ENCODE assay signal across 18 cellular contexts in genomic region chr2:197425550-197425949, GRCh38. TPM values are rescaled to one million over a fixed set of nuclear protein-coding genes. Genes with fewer than 3 reads are reported as not detected.
DNase-seq lines count a peak whose midpoint lies in the region; ATAC-seq, FAIRE-seq and TF ChIP-seq lines count a peak whose summit lies in the region.
"Had no signal": no experiment of that assay in that cellular context is flagged by ENCODE, and none has a peak within 500 bp of the region (broad histone marks: within the 10 kb centered on the region; RNA-seq: fewer than 3 reads in every experiment).

No MANE protein-coding gene starts in this region.

- peaks cover 15 to 53% of the 10 kb centered on the region in 2 experiments for H3K36me3 ChIP-seq in HepG2 (replicated peaks in 1 of 2; ENCODE audit: control insufficient read depth in 1 of 2, insufficient read depth in 2 of 2, low read length in 2 of 2)
- peaks cover 11% of the 10 kb centered on the region for H3K36me3 ChIP-seq in H7 (replicated peaks; ENCODE audit: control insufficient read depth, insufficient read depth, low read length)

- H3K4me2 ChIP-seq in HepG2 (ENCODE audit: low read depth, low read length), result no peak overlapping the region

- H3K4me1 Mint-ChIP-seq in activated T-helper 1 cell treated with anti-CD3 and anti-CD28 coated beads, Interleukin-12 subunit alpha, Interleukin-12 subunit beta, Interleukin-2, Interleukin-4 antibody, amounts not matched to agents 30 ng/mL and 10 ng/mL and 1 ng/mL, durations not matched to agents 14 hours and 24 hours and 36 hours (ENCODE audit: low read depth), result peaks cover 64% of the 10 kb centered on the region

- no TSS peak for BruUV-seq in HepG2 (replicated peaks; lab: Mats Ljungman, UMichigan)

- POLR2A ChIA-PET in HepG2 (lab: Yijun Ruan, JAX), result no interaction called here

- H3K27me3 ChIP-seq in HepG2 (ENCODE audit: control insufficient read depth in 1 of 2, insufficient read depth in 2 of 2, low read length in 2 of 2) (no peaks in the 10 kb centered on the region), H7 (ENCODE audit: control insufficient read depth, insufficient read depth, low read length) (no peaks in the 10 kb centered on the region)
- H3K27me3 ChIP-seq: esophagus squamous epithelium, heart left ventricle had no signal

- TF ChIP-seq POLR2A in HepG2 (IDR thresholded peaks at IDR 0.05; ENCODE audit: insufficient read depth in 1 of 2, low read depth in 2 of 2, low read length in 2 of 2), result no peak

- intact Hi-C loops in left ventricle myocardium superior (cut with micrococcal nuclease), result no loop called here
- intact Hi-C loops in Right ventricle myocardium inferior (cut with DNase I), result no loop called here
- intact Hi-C loops in activated T-helper 1 cell treated with anti-CD3 and anti-CD28 coated beads, Interleukin-12 subunit alpha, Interleukin-12 subunit beta, Interleukin-2, Interleukin-4 antibody, amounts not matched to agents 30 ng/mL and 10 ng/mL and 1 ng/mL, durations not matched to agents 14 hours and 24 hours and 36 hours (cut with micrococcal nuclease), result no loop called here
- intact Hi-C loops in HepG2 (cut with micrococcal nuclease; ENCODE audit: unreplicated experiment), result no loop called here

- FAIRE-seq in HepG2 (lab: Jason Lieb, UNC), result no peak
- FAIRE-seq: astrocyte, H54, islet of Langerhans had no signal

- H3K4me3 ChIP-seq in HepG2 (replicated peaks in 1 of 3; ENCODE audit: insufficient read depth in 1 of 3, low read depth in 2 of 3, low read length in 3 of 3), result no peak overlapping the region
- H3K4me3 ChIP-seq in H7 (ENCODE audit: insufficient read depth, low read depth, low read length), result no peak overlapping the region
- H3K4me3 ChIP-seq: heart left ventricle had no signal

- H4K20me1 ChIP-seq in HepG2 (ENCODE audit: insufficient read depth, low read length), result peaks cover 96% of the 10 kb centered on the region

- no peak overlapping the region for H3K4me3 Mint-ChIP-seq in activated T-helper 1 cell treated with anti-CD3 and anti-CD28 coated beads, Interleukin-12 subunit alpha, Interleukin-12 subunit beta, Interleukin-2, Interleukin-4 antibody, amounts not matched to agents 30 ng/mL and 10 ng/mL and 1 ng/mL, durations not matched to agents 14 hours and 24 hours and 36 hours
- H3K4me3 Mint-ChIP-seq: activated CD4-positive, alpha-beta T cell treated with anti-CD3 and anti-CD28 coated beads, Interleukin-2, amount 10 ng/mL, durations not matched to agents 7 days and 5 days had no signal

- no peaks in the 10 kb centered on the region for H3K9me3 Mint-ChIP-seq in activated T-helper 1 cell treated with anti-CD3 and anti-CD28 coated beads, Interleukin-12 subunit alpha, Interleukin-12 subunit beta, Interleukin-2, Interleukin-4 antibody, amounts not matched to agents 30 ng/mL and 10 ng/mL and 1 ng/mL, durations not matched to agents 14 hours and 24 hours and 36 hours
- H3K9me3 Mint-ChIP-seq: activated CD4-positive, alpha-beta T cell treated with anti-CD3 and anti-CD28 coated beads, Interleukin-2, amount 10 ng/mL, durations not matched to agents 7 days and 5 days had no signal

- DNase-seq in left ventricle myocardium superior, result no peak
- DNase-seq in Right ventricle myocardium inferior (ENCODE audit: missing footprints), result no peak
- DNase-seq in activated T-helper 1 cell treated with anti-CD3 and anti-CD28 coated beads, Interleukin-12 subunit alpha, Interleukin-12 subunit beta, Interleukin-2, Interleukin-4 antibody, amounts not matched to agents 30 ng/mL and 10 ng/mL and 1 ng/mL, durations not matched to agents 14 hours and 24 hours and 36 hours (ENCODE audit: low spot score), result no peak
- no peak for DNase-seq in HepG2 (ENCODE audit: low spot score)
- DNase-seq in H7, result no peak
- DNase-seq: activated CD4-positive, alpha-beta T cell treated with anti-CD3 and anti-CD28 coated beads, Interleukin-2, amount 10 ng/mL, durations not matched to agents 7 days and 5 days; esophagus squamous epithelium; heart left ventricle; mesendoderm; NCI-H2029 treated with DMSO at 0.1 percent for 48 hours; NCI-H510A treated with DMSO at 0.1 percent for 48 hours; SHP77; T1000 had no signal

- H2AFZ ChIP-seq in HepG2 (ENCODE audit: low read length), result no peak overlapping the region

- H3K9me3 ChIP-seq in HepG2 (ENCODE audit: low read length), result no peaks in the 10 kb centered on the region
- H3K9me3 ChIP-seq: esophagus squamous epithelium, heart left ventricle had no signal

- no peaks in the 10 kb centered on the region for H3K27me3 Mint-ChIP-seq in activated T-helper 1 cell treated with anti-CD3 and anti-CD28 coated beads, Interleukin-12 subunit alpha, Interleukin-12 subunit beta, Interleukin-2, Interleukin-4 antibody, amounts not matched to agents 30 ng/mL and 10 ng/mL and 1 ng/mL, durations not matched to agents 14 hours and 24 hours and 36 hours (ENCODE audit: insufficient read depth)
- H3K27me3 Mint-ChIP-seq: activated CD4-positive, alpha-beta T cell treated with anti-CD3 and anti-CD28 coated beads, Interleukin-2, amount 10 ng/mL, durations not matched to agents 7 days and 5 days had no signal

- ATAC-seq in left ventricle myocardium superior, result peak; percentile 10
- ATAC-seq in Right ventricle myocardium inferior, result no peak
- peak; percentile 17; the same call in 1 of the 3 replicates for ATAC-seq in HepG2
- no peak for ATAC-seq in HG02571 (IDR thresholded peaks at IDR 0.05; ENCODE audit: unreplicated experiment)
- no peak for ATAC-seq in HG03439 (IDR thresholded peaks at IDR 0.05; ENCODE audit: unreplicated experiment)

- CTCF ChIA-PET in HepG2 (lab: Yijun Ruan, JAX; ENCODE audit: low intra/inter-chr PET ratio, low total read pairs), result no interaction called here

- peaks cover 52% of the 10 kb centered on the region for H3K4me1 ChIP-seq in HepG2 (ENCODE audit: insufficient read depth, low read length)

- WGBS in HepG2 (ENCODE audit: low lambda C conversion rate), result 94% methylated on average over 7 of the region's 7 CpGs

- peak overlapping the region; percentile 55 for H3K27ac Mint-ChIP-seq in activated T-helper 1 cell treated with anti-CD3 and anti-CD28 coated beads, Interleukin-12 subunit alpha, Interleukin-12 subunit beta, Interleukin-2, Interleukin-4 antibody, amounts not matched to agents 30 ng/mL and 10 ng/mL and 1 ng/mL, durations not matched to agents 14 hours and 24 hours and 36 hours
- H3K27ac Mint-ChIP-seq: activated CD4-positive, alpha-beta T cell treated with anti-CD3 and anti-CD28 coated beads, Interleukin-2, amount 10 ng/mL, durations not matched to agents 7 days and 5 days had no signal

- no peak for TF ChIP-seq CTCF in HepG2 (CRISPR knock-in tag; IDR thresholded peaks at IDR 0.05)

- peaks cover 22% of the 10 kb centered on the region for H3K36me3 Mint-ChIP-seq in activated T-helper 1 cell treated with anti-CD3 and anti-CD28 coated beads, Interleukin-12 subunit alpha, Interleukin-12 subunit beta, Interleukin-2, Interleukin-4 antibody, amounts not matched to agents 30 ng/mL and 10 ng/mL and 1 ng/mL, durations not matched to agents 14 hours and 24 hours and 36 hours (ENCODE audit: low read depth)

- H3K9ac ChIP-seq in HepG2 (ENCODE audit: insufficient read depth, low read depth, low read length), result no peak overlapping the region

- TF ChIP-seq RAD21 in HepG2 (CRISPR knock-in tag; IDR thresholded peaks at IDR 0.05), result no peak

- TF ChIP-seq EP300 in HepG2 (IDR thresholded peaks at IDR 0.05; ENCODE audit: low read depth in 2 of 2, low read length in 2 of 2), result no peak
- TF ChIP-seq EP300 in HepG2 (CRISPR knock-in tag; IDR thresholded peaks at IDR 0.05; ENCODE audit: borderline replicate concordance), result no peak

- peaks cover 98% of the 10 kb centered on the region for H3K79me2 ChIP-seq in HepG2 (ENCODE audit: insufficient read depth, low read length)

- in situ Hi-C loops in HepG2 (cut with HindIII; ENCODE audit: extremely low pct_ligation_motif_present, low pct_unique_long_range_greater_than_20kb), result no loop called here

- no peak overlapping the region for H3K27ac ChIP-seq in HepG2 (ENCODE audit: extremely low read length, insufficient read depth, low read length)
- H3K27ac ChIP-seq: esophagus squamous epithelium, heart left ventricle had no signal

RNA-seq across cellular contexts. Expression of gene SF3B1, which starts 9.3 kb away (rescaled TPM):
- total RNA-seq in left ventricle myocardium superior (132 TPM), Right ventricle myocardium inferior (126 TPM), HepG2 (2016; rRNA removed; fragmentation: Illumina TruSeq; extraction: Trizol) (387 and 499 TPM in 2 replicates)
- 247 and 268 TPM in 2 replicates for total RNA-seq in activated T-helper 1 cell treated with anti-CD3 and anti-CD28 coated beads, Interleukin-12 subunit alpha, Interleukin-12 subunit beta, Interleukin-2, Interleukin-4 antibody, amounts not matched to agents 30 ng/mL and 10 ng/mL and 1 ng/mL, durations not matched to agents 14 hours and 24 hours and 36 hours
- total RNA-seq in HepG2 (2016; cell fraction: cytosol; rRNA removed; fragmentation: Illumina TruSeq; extraction: Trizol; ENCODE audit: low read depth), result 16.2 and 16.5 TPM in 2 replicates
- total RNA-seq in HepG2 (2016; cell fraction: insoluble cytoplasmic fraction; rRNA removed; fragmentation: Illumina TruSeq; extraction: Trizol), result 367 and 489 TPM in 2 replicates
- total RNA-seq in HepG2 (2016; cell fraction: membrane; rRNA removed; fragmentation: Illumina TruSeq; extraction: Trizol), result 49.3 and 53.4 TPM in 2 replicates
- 418 and 502 TPM in 2 replicates for total RNA-seq in HepG2 (2016; cell fraction: nucleus; rRNA removed; fragmentation: Illumina TruSeq; extraction: Trizol)
- polyA plus RNA-seq in HepG2 (2011; rRNA removed), result 677 and 750 TPM in 2 replicates
- 115 and 183 TPM in 2 replicates for polyA plus RNA-seq in HepG2 (2011; cell fraction: cytosol; rRNA removed)
- 1,965 and 2,535 TPM in 2 replicates for polyA plus RNA-seq in HepG2 (2011; cell fraction: nucleus; rRNA removed)
- 375 and 468 TPM in 2 replicates for polyA plus RNA-seq in HepG2 (2012)
- 9.7 and 15.8 TPM in 2 replicates for polyA plus RNA-seq in HepG2 (2016; cell fraction: cytosol; fragmentation: Illumina TruSeq; extraction: Trizol; ENCODE audit: low read depth)
- polyA plus RNA-seq in HepG2 (2016; cell fraction: insoluble cytoplasmic fraction; fragmentation: Illumina TruSeq; extraction: Trizol; ENCODE audit: low read depth), result 424 and 448 TPM in 2 replicates
- polyA plus RNA-seq in HepG2 (2016; cell fraction: membrane; fragmentation: Illumina TruSeq; extraction: Trizol; ENCODE audit: low read depth), result 27.7 and 44.3 TPM in 2 replicates
- 790 and 818 TPM in 2 replicates for polyA plus RNA-seq in HepG2 (2016; cell fraction: nucleus; fragmentation: Illumina TruSeq; extraction: Trizol; ENCODE audit: insufficient read depth, low read depth)
- 198 and 376 TPM in 2 replicates for polyA minus RNA-seq in HepG2 (2011; rRNA and poly(A)+ RNA removed; ENCODE audit: low replicate concordance)
- polyA minus RNA-seq in HepG2 (2011; cell fraction: cytosol; rRNA and poly(A)+ RNA removed), result 123 TPM in 2 replicates
- polyA minus RNA-seq in HepG2 (2011; cell fraction: nucleus; rRNA and poly(A)+ RNA removed), result 1,412 and 1,821 TPM in 2 replicates
- total RNA-seq in H7 (2014; rRNA removed; shearing (Covaris generic)), result 263 and 351 TPM in 2 replicates

RNA-seq across cellular contexts. Expression of gene COQ10B, which starts 27.8 kb away (rescaled TPM):
- total RNA-seq in left ventricle myocardium superior, result 25.6 TPM
- 20.5 TPM for total RNA-seq in Right ventricle myocardium inferior
- 26.9 and 28.8 TPM in 2 replicates for total RNA-seq in activated T-helper 1 cell treated with anti-CD3 and anti-CD28 coated beads, Interleukin-12 subunit alpha, Interleukin-12 subunit beta, Interleukin-2, Interleukin-4 antibody, amounts not matched to agents 30 ng/mL and 10 ng/mL and 1 ng/mL, durations not matched to agents 14 hours and 24 hours and 36 hours
- total RNA-seq in HepG2 (2016; rRNA removed; fragmentation: Illumina TruSeq; extraction: Trizol), result 34.9 and 41.8 TPM in 2 replicates
- 13.9 and 15.1 TPM in 2 replicates for total RNA-seq in HepG2 (2016; cell fraction: cytosol; rRNA removed; fragmentation: Illumina TruSeq; extraction: Trizol; ENCODE audit: low read depth)
- 36.3 and 46.6 TPM in 2 replicates for total RNA-seq in HepG2 (2016; cell fraction: insoluble cytoplasmic fraction; rRNA removed; fragmentation: Illumina TruSeq; extraction: Trizol)
- 27.0 and 28.4 TPM in 2 replicates for total RNA-seq in HepG2 (2016; cell fraction: membrane; rRNA removed; fragmentation: Illumina TruSeq; extraction: Trizol)
- 17.9 and 20.6 TPM in 2 replicates for total RNA-seq in HepG2 (2016; cell fraction: nucleus; rRNA removed; fragmentation: Illumina TruSeq; extraction: Trizol)
- polyA plus RNA-seq in HepG2 (2011; rRNA removed), result 4.2 and 4.6 TPM in 2 replicates
- polyA plus RNA-seq in HepG2 (2011; cell fraction: cytosol; rRNA removed), result 2.2 and 4.2 TPM in 2 replicates
- 2.8 and 3.0 TPM in 2 replicates for polyA plus RNA-seq in HepG2 (2011; cell fraction: nucleus; rRNA removed)
- polyA plus RNA-seq in HepG2 (2012), result 15.3 and 22.1 TPM in 2 replicates
- 3.0 and 3.1 TPM in 2 replicates for polyA plus RNA-seq in HepG2 (2016; cell fraction: cytosol; fragmentation: Illumina TruSeq; extraction: Trizol; ENCODE audit: low read depth)
- polyA plus RNA-seq in HepG2 (2016; cell fraction: insoluble cytoplasmic fraction; fragmentation: Illumina TruSeq; extraction: Trizol; ENCODE audit: low read depth), result 36.5 and 43.5 TPM in 2 replicates
- 6.5 and 8.6 TPM in 2 replicates for polyA plus RNA-seq in HepG2 (2016; cell fraction: membrane; fragmentation: Illumina TruSeq; extraction: Trizol; ENCODE audit: low read depth)
- polyA plus RNA-seq in HepG2 (2016; cell fraction: nucleus; fragmentation: Illumina TruSeq; extraction: Trizol; ENCODE audit: insufficient read depth, low read depth), result 16.1 and 16.4 TPM in 2 replicates
- polyA minus RNA-seq in HepG2 (2011; rRNA and poly(A)+ RNA removed; ENCODE audit: low replicate concordance), result 2.2 and 8.1 TPM in 2 replicates
- polyA minus RNA-seq in HepG2 (2011; cell fraction: cytosol; rRNA and poly(A)+ RNA removed), result 6.9 and 8.3 TPM in 2 replicates
- 25.2 and 29.4 TPM in 2 replicates for polyA minus RNA-seq in HepG2 (2011; cell fraction: nucleus; rRNA and poly(A)+ RNA removed)
- 23.4 and 23.8 TPM in 2 replicates for total RNA-seq in H7 (2014; rRNA removed; shearing (Covaris generic))

Comparison
In these comparisons a context has a peak if more than half of its experiments do, and no peak if none do; other contexts are left out.
1. ATAC-seq: peak in left ventricle myocardium superior (single experiment) and HepG2 (single experiment); none in Right ventricle myocardium inferior (single experiment), HG02571 (single experiment) and HG03439 (single experiment).